21 cellular contexts compared by ENCODE assay signal in the genomic region with DNA sequence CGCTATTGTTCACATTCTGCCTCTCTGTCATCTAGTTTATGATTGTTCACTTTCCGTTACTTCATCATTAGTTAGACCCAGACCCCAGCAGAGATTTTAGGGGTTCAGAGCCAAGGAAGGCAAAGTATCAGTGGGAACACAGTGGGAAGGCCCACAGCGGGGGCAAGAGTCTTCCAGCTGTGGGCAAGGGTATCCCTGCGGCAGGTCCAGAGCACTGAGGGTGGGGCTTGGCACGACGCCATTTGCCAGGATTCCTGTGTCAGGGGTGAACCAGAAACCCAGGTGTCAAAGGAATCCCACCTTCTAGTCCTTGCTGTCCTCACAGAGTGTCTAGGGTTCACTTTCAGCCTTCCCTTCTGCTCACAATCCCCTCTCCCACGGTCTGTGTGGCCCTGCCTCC. TPM values are rescaled to one million over a fixed set of nuclear protein-coding genes. Genes with fewer than 3 reads are reported as not detected.
"Had no signal": no experiment of that assay in that cellular context is flagged by ENCODE, and none has a peak within 500 bp of the region (broad histone marks: within the 10 kb centered on the region; RNA-seq: fewer than 3 reads in every experiment).

No MANE protein-coding gene starts in this region.

- H3K4me3 ChIP-seq: ascending aorta, breast epithelium, gastroesophageal sphincter, lower lobe of right lung, sigmoid colon, spleen, suprapubic skin, upper lobe of left lung had no signal

- H3K4me1 ChIP-seq: breast epithelium, lower lobe of right lung, spleen, upper lobe of left lung had no signal

- ATAC-seq: activated CD4-positive, CD25-positive, alpha-beta regulatory T cell treated with anti-CD3 and anti-CD28 coated beads, Interleukin-2, amount 50 U/mL, for 24 hours; activated naive CD8-positive, alpha-beta T cell treated with anti-CD3 and anti-CD28 coated beads, Interleukin-2, amount 50 U/mL, for 24 hours had no signal

- H3K27ac ChIP-seq: ascending aorta, breast epithelium, gastroesophageal sphincter, heart right ventricle, lower lobe of right lung, sigmoid colon, spleen, suprapubic skin, upper lobe of left lung had no signal

- H3K36me3 ChIP-seq: ascending aorta, breast epithelium, gastroesophageal sphincter, heart right ventricle, lower lobe of right lung, sigmoid colon, spleen, suprapubic skin, upper lobe of left lung had no signal

- H3K27me3 ChIP-seq: ascending aorta, breast epithelium, gastroesophageal sphincter, heart right ventricle, sigmoid colon, suprapubic skin, upper lobe of left lung had no signal

- H3K9me3 ChIP-seq: ascending aorta, breast epithelium, gastroesophageal sphincter, heart right ventricle, lower lobe of right lung, sigmoid colon, spleen, suprapubic skin, upper lobe of left lung had no signal

- DNase-seq: activated CD4-positive, alpha-beta T cell treated with anti-CD3 and anti-CD28 coated beads, Interleukin-2, amount 50 U/mL, for 1 hour; activated naive CD4-positive, alpha-beta T cell; activated naive CD8-positive, alpha-beta T cell treated with anti-CD3 and anti-CD28 coated beads, Interleukin-2, amount 50 U/mL, for 24 hours; activated T-cell treated with anti-CD3 and anti-CD28 coated beads for 4 hours; heart right ventricle; left colon; midbrain; sigmoid colon; spleen had no signal

RNA-seq across cellular contexts. Expression of gene RAET1E, which starts 13.3 kb away (rescaled TPM):
- total RNA-seq: ascending aorta, chondrocyte, endodermal cell, epithelial cell of proximal tubule, lower lobe of right lung had no signal
- polyA plus RNA-seq: neural cell had no signal

RNA-seq across cellular contexts. Expression of gene RAET1G, which starts 38.3 kb away (rescaled TPM):
- total RNA-seq: ascending aorta, endodermal cell, epithelial cell of proximal tubule, left colon, myocyte, sigmoid colon had no signal
- polyA plus RNA-seq: neural cell had no signal

RNA-seq across cellular contexts. Expression of gene ULBP2, which starts 57.2 kb away (rescaled TPM):
- total RNA-seq: ascending aorta, sigmoid colon, spleen had no signal
